Comparison of ENCODE assay signal across 22 cellular contexts in genomic region chr4:82782626-82783025, GRCh38. TPM values are rescaled to one million over a fixed set of nuclear protein-coding genes. Genes with fewer than 3 reads are reported as not detected.
A peak's percentile ranks its signal among the peaks of the same experiment; 100 is the strongest.
DNase-seq lines count a peak whose midpoint lies in the region; ATAC-seq, FAIRE-seq and TF ChIP-seq lines count a peak whose summit lies in the region.
"Had no signal": no experiment of that assay in that cellular context is flagged by ENCODE, and none has a peak within 500 bp of the region (broad histone marks: within the 10 kb centered on the region; RNA-seq: fewer than 3 reads in every experiment).

No MANE protein-coding gene starts in this region.

- H3K18ac ChIP-seq in mesenchymal stem cell (ENCODE audit: low read depth in 1 of 2, low read length in 2 of 2), result no peak overlapping the region

- TF ChIP-seq CTCF in dorsolateral prefrontal cortex (IDR thresholded peaks at IDR 0.05 in 54 of 56, conservative IDR thresholded peaks at IDR 0.05 in 2 of 56; ENCODE audit: low read depth in 1 of 56, partially characterized antibody in 56 of 56), result no peak

- peak overlapping the region in 55 of 59 donors; percentile 21 to 97 (median 87) for H3K27ac ChIP-seq in dorsolateral prefrontal cortex
- H3K27ac ChIP-seq in mesenchymal stem cell (ENCODE audit: low read length, poor library complexity, severe bottlenecking), result no peak overlapping the region
- H3K27ac ChIP-seq: RWPE1 had no signal

- peaks cover 24% of the 10 kb centered on the region for H3K79me1 ChIP-seq in mesenchymal stem cell (replicated peaks; ENCODE audit: low read length, poor library complexity, severe bottlenecking)

- H2BK12ac ChIP-seq in mesenchymal stem cell (ENCODE audit: low read length in 2 of 2), result no peak overlapping the region

- WGBS in mesenchymal stem cell, result 60% methylated on average over 2 of the region's 3 CpGs

- H3K9me3 ChIP-seq in mesenchymal stem cell (ENCODE audit: control insufficient read depth, low read length), result no peaks in the 10 kb centered on the region
- H3K9me3 ChIP-seq: HAP-1 had no signal

- H2BK15ac ChIP-seq in mesenchymal stem cell (ENCODE audit: low read depth, poor library complexity, severe bottlenecking), result no peak overlapping the region

- H3K23ac ChIP-seq in mesenchymal stem cell (ENCODE audit: low read length in 2 of 2), result no peak overlapping the region

- FAIRE-seq in urothelium cell line (lab: Jason Lieb, UNC), result no peak
- FAIRE-seq: endometrium, GM12892 had no signal

- DNase-seq in LoVo (ENCODE audit: low spot score) (peak; percentile 47), dorsolateral prefrontal cortex (no peak), mesenchymal stem cell (no peak), urothelium cell line (ENCODE audit: low spot score) (peak; percentile 55), T-helper 2 cell (no peak), NCI-H1105 (lab: John Stamatoyannopoulos, UW) (no peak)
- DNase-seq: activated CD4-positive, alpha-beta T cell treated with anti-CD3 and anti-CD28 coated beads for 1 hour; activated naive CD4-positive, alpha-beta T cell treated with anti-CD3 and anti-CD28 coated beads, Interleukin-2, amount 50 U/mL, for 16 hours; activated T-cell treated with anti-CD3 and anti-CD28 coated beads, Interleukin-2, amount 50 U/mL, for 72 hours; anterior cingulate cortex; CD4-positive, alpha-beta T cell; immature natural killer cell; naive thymus-derived CD4-positive, alpha-beta T cell; NCI-H1417; NCI-H526; right cardiac atrium; T1000 had no signal

- no peak overlapping the region for H4K91ac ChIP-seq in mesenchymal stem cell (ENCODE audit: low read length)

- no peaks in the 10 kb centered on the region for H3K36me3 ChIP-seq in mesenchymal stem cell (ENCODE audit: control insufficient read depth in 1 of 2, insufficient read depth in 2 of 2, low read depth in 1 of 2, low read length in 2 of 2)
- H3K36me3 ChIP-seq: HAP-1 had no signal

- no peak overlapping the region for H3K4me2 ChIP-seq in mesenchymal stem cell (ENCODE audit: low read length, poor library complexity, severe bottlenecking)

- no peak overlapping the region for H2BK120ac ChIP-seq in mesenchymal stem cell (ENCODE audit: low read depth, low read length)

- H2AK5ac ChIP-seq in mesenchymal stem cell (ENCODE audit: low read length, severe bottlenecking), result peak overlapping the region; percentile 69

- no peaks in the 10 kb centered on the region for H3K27me3 ChIP-seq in dorsolateral prefrontal cortex
- H3K27me3 ChIP-seq in mesenchymal stem cell (ENCODE audit: control insufficient read depth in 1 of 2, insufficient read depth in 1 of 2, low read length in 2 of 2), result no peaks in the 10 kb centered on the region

- no peak for ATAC-seq in GM21619 (IDR thresholded peaks at IDR 0.05; ENCODE audit: unreplicated experiment)
- ATAC-seq: activated T-cell treated with anti-CD3 and anti-CD28 coated beads, Interleukin-2, amount 50 U/mL, for 72 hours; naive thymus-derived CD4-positive, alpha-beta T cell; right cardiac atrium had no signal

- no peak overlapping the region for H2AFZ ChIP-seq in mesenchymal stem cell (ENCODE audit: low read depth, low read length)

- no peak overlapping the region for H2BK5ac ChIP-seq in mesenchymal stem cell (ENCODE audit: low read depth, low read length, poor library complexity, severe bottlenecking)

- H3K4me1 ChIP-seq in mesenchymal stem cell (ENCODE audit: control insufficient read depth, insufficient read depth, low read depth, low read length), result peaks cover 20% of the 10 kb centered on the region

- peak overlapping the region in 3 of 59 donors; percentile 8 to 53 (median 21) for H3K4me3 ChIP-seq in dorsolateral prefrontal cortex
- no peak overlapping the region for H3K4me3 ChIP-seq in mesenchymal stem cell (ENCODE audit: insufficient read depth in 1 of 2, low read depth in 1 of 2, low read length in 2 of 2)
- H3K4me3 ChIP-seq: HAP-1 had no signal

- H3K14ac ChIP-seq in mesenchymal stem cell (ENCODE audit: low read length in 2 of 2), result no peak overlapping the region

- no peak overlapping the region for H3K4ac ChIP-seq in mesenchymal stem cell (ENCODE audit: low read depth in 1 of 2, low read length in 2 of 2)

- intact Hi-C loops in dorsolateral prefrontal cortex (cut with DNase I), result no loop called here

- no peak overlapping the region for H4K8ac ChIP-seq in mesenchymal stem cell (ENCODE audit: low read length)

- no peak overlapping the region for H3K9ac ChIP-seq in mesenchymal stem cell (ENCODE audit: low read length)

RNA-seq across cellular contexts. Expression of gene SCD5, which starts 16.0 kb away (rescaled TPM):
- 100 to 1,000 TPM; 191 to 439 (median 289) TPM for total RNA-seq in dorsolateral prefrontal cortex
- polyA plus RNA-seq in mesenchymal stem cell (2013, experiment 1 of 2), result 5.9 TPM
- polyA plus RNA-seq in mesenchymal stem cell (2013, experiment 2 of 2), result 6.0 TPM
- polyA plus RNA-seq: naive thymus-derived CD4-positive, alpha-beta T cell had no signal

Comparison
In these comparisons a context has a peak if more than half of its experiments do, and no peak if none do; other contexts are left out.
1. DNase-seq: peak in LoVo (single experiment) and urothelium cell line (single experiment); none in dorsolateral prefrontal cortex (0 of 10), mesenchymal stem cell (single experiment), T-helper 2 cell (0 of 5) and NCI-H1105 (single experiment).